9 cellular contexts compared by ENCODE assay signal in genomic region chr11:19903620-19904069, GRCh38.
DNase-seq lines count a peak whose midpoint lies in the region; ATAC-seq, FAIRE-seq and TF ChIP-seq lines count a peak whose summit lies in the region.
"Had no signal": no experiment of that assay in that cellular context is flagged by ENCODE, and none has a peak within 500 bp of the region (broad histone marks: within the 10 kb centered on the region; RNA-seq: fewer than 3 reads in every experiment).

No MANE protein-coding gene starts in this region.

- no peaks in the 10 kb centered on the region for H3K9me3 ChIP-seq in keratinocyte (ENCODE audit: control insufficient read depth, low read depth, low read length)

- no peak overlapping the region for H3K4me3 Mint-ChIP-seq in activated T-helper 2 cell treated with anti-CD3 and anti-CD28 coated beads, Interferon-gamma antibody, Interleukin-2, Interleukin-4, amounts not matched to agents 10 μg/mL and 5 μg/mL and 100 μg/mL, durations not matched to agents 14 hours and 24 hours and 36 hours (ENCODE audit: low read depth)
- H3K4me3 Mint-ChIP-seq: naive thymus-derived CD4-positive, alpha-beta T cell had no signal

- H2AFZ ChIP-seq in keratinocyte (ENCODE audit: control insufficient read depth, low read length), result no peak overlapping the region

- H3K27ac ChIP-seq in keratinocyte (ENCODE audit: control insufficient read depth, insufficient read depth, low read length), result no peak overlapping the region

- dilution Hi-C loops in keratinocyte (cut with MboI; ENCODE audit: extremely low pct_ligation_motif_present, low sequenced_read_pairs), result no loop called here

- peak; percentile 57 for FAIRE-seq in keratinocyte (lab: Jason Lieb, UNC)

- H3K9me3 Mint-ChIP-seq in activated T-helper 2 cell treated with anti-CD3 and anti-CD28 coated beads, Interferon-gamma antibody, Interleukin-2, Interleukin-4, amounts not matched to agents 10 μg/mL and 5 μg/mL and 100 μg/mL, durations not matched to agents 14 hours and 24 hours and 36 hours, result no peaks in the 10 kb centered on the region
- H3K9me3 Mint-ChIP-seq: naive thymus-derived CD4-positive, alpha-beta T cell had no signal

- H3K9ac ChIP-seq in keratinocyte (ENCODE audit: control insufficient read depth, extremely low read depth, insufficient read depth, low read length), result no peak overlapping the region

- no peaks in the 10 kb centered on the region for H3K36me3 ChIP-seq in keratinocyte (ENCODE audit: control insufficient read depth in 2 of 2, extremely low read depth in 1 of 2, insufficient read depth in 2 of 2, low read length in 2 of 2)

- H3K27me3 ChIP-seq in keratinocyte (ENCODE audit: control insufficient read depth, extremely low read depth, insufficient read depth, low read length), result peaks cover 3% of the 10 kb centered on the region

- peaks cover 3% of the 10 kb centered on the region for H3K27me3 Mint-ChIP-seq in activated T-helper 2 cell treated with anti-CD3 and anti-CD28 coated beads, Interferon-gamma antibody, Interleukin-2, Interleukin-4, amounts not matched to agents 10 μg/mL and 5 μg/mL and 100 μg/mL, durations not matched to agents 14 hours and 24 hours and 36 hours (ENCODE audit: low read depth)

- ATAC-seq in GM18907 (IDR thresholded peaks at IDR 0.05; ENCODE audit: unreplicated experiment), result peak; percentile 43
- ATAC-seq: naive thymus-derived CD4-positive, alpha-beta T cell had no signal

- H4K20me1 ChIP-seq in keratinocyte (ENCODE audit: control insufficient read depth, extremely low read depth, insufficient read depth, low read length), result no peaks in the 10 kb centered on the region

- peak; percentile 74 to 81 (median 74) for TF ChIP-seq CTCF in keratinocyte (optimal IDR thresholded peaks at IDR 0.05 in 1 of 3, IDR thresholded peaks at IDR 0.05 in 1 of 3, conservative IDR thresholded peaks at IDR 0.05 in 1 of 3; ENCODE audit: extremely low read depth in 1 of 3, insufficient read depth in 2 of 3, low read length in 3 of 3)

- no peak overlapping the region for H3K27ac Mint-ChIP-seq in activated T-helper 2 cell treated with anti-CD3 and anti-CD28 coated beads, Interferon-gamma antibody, Interleukin-2, Interleukin-4, amounts not matched to agents 10 μg/mL and 5 μg/mL and 100 μg/mL, durations not matched to agents 14 hours and 24 hours and 36 hours
- H3K27ac Mint-ChIP-seq: naive thymus-derived CD4-positive, alpha-beta T cell had no signal

- no peaks in the 10 kb centered on the region for H3K4me1 ChIP-seq in keratinocyte (ENCODE audit: control insufficient read depth, extremely low read depth, insufficient read depth, low read length)

- H3K36me3 Mint-ChIP-seq in activated T-helper 2 cell treated with anti-CD3 and anti-CD28 coated beads, Interferon-gamma antibody, Interleukin-2, Interleukin-4, amounts not matched to agents 10 μg/mL and 5 μg/mL and 100 μg/mL, durations not matched to agents 14 hours and 24 hours and 36 hours (ENCODE audit: low read depth), result no peaks in the 10 kb centered on the region
- H3K36me3 Mint-ChIP-seq: naive thymus-derived CD4-positive, alpha-beta T cell had no signal

- DNase-seq in AML-193 (lab: John Stamatoyannopoulos, UW), result peak; percentile 34 to 47
- DNase-seq in NCI-H1105 treated with DMSO at 0.1 percent for 48 hours (lab: John Stamatoyannopoulos, UW), result peak; percentile 68
- DNase-seq in T follicular helper cell (ENCODE audit: low read depth), result peak; percentile 13
- peak; percentile 26 for DNase-seq in brain pericyte (ENCODE audit: low read depth, low spot score)
- DNase-seq in keratinocyte (ENCODE audit: low read depth, low spot score), result peak; percentile 32
- peak; percentile 52 to 67 for DNase-seq in stimulated activated CD4-positive, alpha-beta T cell treated with anti-CD3 and anti-CD28 coated beads, Interleukin-2, amount 100 ng/mL, for 24 hours
- no peak for DNase-seq in activated T-helper 2 cell treated with anti-CD3 and anti-CD28 coated beads, Interferon-gamma antibody, Interleukin-2, Interleukin-4, amounts not matched to agents 10 μg/mL and 5 μg/mL and 100 μg/mL, durations not matched to agents 14 hours and 24 hours and 36 hours (ENCODE audit: low spot score)

- no peaks in the 10 kb centered on the region for H3K9me1 ChIP-seq in keratinocyte (ENCODE audit: control insufficient read depth, extremely low read depth, insufficient read depth, low read length)

- intact Hi-C loops in activated T-helper 2 cell treated with anti-CD3 and anti-CD28 coated beads, Interferon-gamma antibody, Interleukin-2, Interleukin-4, amounts not matched to agents 10 μg/mL and 5 μg/mL and 100 μg/mL, durations not matched to agents 14 hours and 24 hours and 36 hours (cut with micrococcal nuclease), result loop anchor here (5.0 kb wide), 1 partner anchor 341 kb away; no protein-coding TSS in a partner anchor

- no peak overlapping the region for H3K4me3 ChIP-seq in keratinocyte (ENCODE audit: control insufficient read depth in 2 of 3, extremely low read depth in 1 of 3, insufficient read depth in 2 of 3, low read depth in 1 of 3, low read length in 3 of 3)

- H3K4me1 Mint-ChIP-seq in activated T-helper 2 cell treated with anti-CD3 and anti-CD28 coated beads, Interferon-gamma antibody, Interleukin-2, Interleukin-4, amounts not matched to agents 10 μg/mL and 5 μg/mL and 100 μg/mL, durations not matched to agents 14 hours and 24 hours and 36 hours (ENCODE audit: low read depth), result no peaks in the 10 kb centered on the region
- H3K4me1 Mint-ChIP-seq: naive thymus-derived CD4-positive, alpha-beta T cell had no signal

- H3K4me2 ChIP-seq in keratinocyte (ENCODE audit: control insufficient read depth, extremely low read depth, insufficient read depth, low read depth, low read length), result no peak overlapping the region

- no peaks in the 10 kb centered on the region for H3K79me2 ChIP-seq in keratinocyte (ENCODE audit: control insufficient read depth, insufficient read depth, low read length)
